Comparison of ENCODE assay signal across 24 cellular contexts in the genomic region with DNA sequence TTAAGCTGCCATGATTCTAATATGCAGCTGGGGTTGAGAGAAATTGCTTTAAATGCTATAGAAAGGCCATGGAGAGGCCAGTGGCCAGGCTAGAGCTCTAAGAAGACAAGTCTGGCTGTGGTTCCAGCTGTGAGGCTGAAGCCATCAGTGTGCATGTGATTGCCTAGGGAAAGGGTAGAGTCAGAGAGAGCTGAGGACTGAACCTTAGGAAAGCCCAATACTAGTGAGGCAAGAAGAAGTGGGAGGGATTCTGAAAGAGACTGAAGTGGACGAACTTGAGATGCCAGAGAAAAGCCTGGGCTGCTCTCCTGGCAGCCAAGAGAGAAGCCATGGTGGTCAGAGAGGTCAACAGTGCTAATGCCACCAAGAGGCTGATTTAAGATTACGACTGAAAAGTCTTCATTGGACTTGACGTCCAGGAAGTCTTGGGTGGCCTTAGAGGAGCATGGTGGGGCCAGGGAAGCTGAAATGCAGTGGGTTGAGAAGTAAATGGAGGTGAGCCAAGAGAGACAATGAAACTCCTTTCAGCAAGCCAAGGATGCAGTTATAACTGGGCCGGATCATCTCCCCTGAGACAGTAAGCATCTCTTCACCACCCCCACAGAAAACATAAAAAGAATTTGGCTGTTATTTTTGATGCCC.
"Had no signal": no experiment of that assay in that cellular context is flagged by ENCODE, and none has a peak within 500 bp of the region (broad histone marks: within the 10 kb centered on the region; RNA-seq: fewer than 3 reads in every experiment).

No MANE protein-coding gene starts in this region.

- H3K27me3 ChIP-seq: brain microvascular endothelial cell had no signal

- H3K36me3 ChIP-seq: brain microvascular endothelial cell had no signal

- H3K27ac ChIP-seq: brain microvascular endothelial cell had no signal

- DNase-seq: activated B cell treated with CpG ODN at 0.5 μM for 24 hours; activated CD4-positive, alpha-beta T cell treated with anti-CD3 and anti-CD28 coated beads for 1 hour; activated CD4-positive, alpha-beta T cell treated with anti-CD3 and anti-CD28 coated beads, Interleukin-2, amount 10 ng/mL, durations not matched to agents 24 days and 14 days; activated CD4-positive, alpha-beta T cell treated with anti-CD3 and anti-CD28 coated beads, Interleukin-2, amount 50 U/mL, for 48 hours; activated CD8-positive, alpha-beta memory T cell treated with anti-CD3 and anti-CD28 coated beads, Interleukin-2, amount 10 ng/mL, durations not matched to agents 7 days and 5 days; activated effector memory CD4-positive, alpha-beta T cell treated with Interleukin-2 at 50 U/mL for 16 hours; activated naive CD4-positive, alpha-beta T cell treated with Interleukin-2 at 50 U/mL for 16 hours; activated naive CD8-positive, alpha-beta T cell treated with anti-CD3 and anti-CD28 coated beads for 36 hours; activated T-cell treated with anti-CD3 and anti-CD28 coated beads, Interleukin-2, amount 50 U/mL, for 24 hours; brain microvascular endothelial cell; cerebellar nuclear complex; NCI-H1092; NCI-H1417 treated with DMSO at 0.1 percent for 48 hours; NCI-H1694; NCI-H2029; NCI-H2107; NCI-H2171 treated with DMSO at 0.1 percent for 48 hours; NCI-H226; NCI-H526; NCI-H774; SIG-M5; T-helper 17 cell; T-helper 9 cell had no signal

- FAIRE-seq: TTC549 had no signal

- ATAC-seq: activated CD8-positive, alpha-beta memory T cell treated with anti-CD3 and anti-CD28 coated beads, Interleukin-2, amount 10 ng/mL, durations not matched to agents 7 days and 5 days; T-helper 17 cell had no signal
